13 cellular contexts compared by ENCODE assay signal in the genomic region with DNA sequence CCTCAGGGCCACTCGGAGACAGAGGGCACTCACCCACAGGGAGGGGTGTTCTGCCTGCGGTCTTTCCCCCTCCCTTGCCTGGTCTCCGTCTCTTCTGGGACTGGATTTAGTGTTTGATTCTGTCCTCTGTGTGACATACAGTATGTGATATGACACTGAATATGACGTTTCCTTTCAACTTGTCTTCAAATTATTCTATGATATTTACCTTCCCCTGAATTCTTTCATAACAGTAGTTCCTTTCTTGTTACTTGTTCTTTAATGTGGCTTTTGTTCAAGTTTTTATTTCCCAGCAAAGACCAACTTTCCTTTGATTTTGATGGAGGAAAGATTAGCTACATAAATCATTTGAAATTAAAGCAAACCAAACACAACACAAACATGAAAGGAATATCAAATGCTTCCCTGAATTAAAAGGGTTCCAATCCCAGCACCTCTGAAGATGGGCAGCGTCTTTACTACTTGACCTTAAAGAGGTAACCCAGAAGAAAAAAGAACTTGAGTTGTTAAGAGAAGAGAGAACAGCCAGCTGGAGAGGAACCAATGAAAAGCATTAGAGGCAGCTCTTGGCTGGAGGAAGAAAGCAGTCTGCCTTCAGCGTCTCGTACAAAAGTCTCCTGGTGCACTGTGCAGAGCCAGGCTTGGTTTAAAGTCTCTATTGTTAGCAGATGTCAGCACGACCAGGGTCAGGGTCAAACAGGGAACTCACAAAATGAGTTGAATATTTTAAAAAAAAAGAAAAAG. TPM values are rescaled to one million over a fixed set of nuclear protein-coding genes. Genes with fewer than 3 reads are reported as not detected.
A peak's percentile ranks its signal among the peaks of the same experiment; 100 is the strongest.
DNase-seq lines count a peak whose midpoint lies in the region; ATAC-seq, FAIRE-seq and TF ChIP-seq lines count a peak whose summit lies in the region.
"Had no signal": no experiment of that assay in that cellular context is flagged by ENCODE, and none has a peak within 500 bp of the region (broad histone marks: within the 10 kb centered on the region; RNA-seq: fewer than 3 reads in every experiment).

No MANE protein-coding gene starts in this region.

- H3K9me3 ChIP-seq in CD4-positive, alpha-beta memory T cell (ENCODE audit: control insufficient read depth in 1 of 2, low read length in 2 of 2): no peaks in the 10 kb centered on the region
- no peaks in the 10 kb centered on the region for H3K9me3 ChIP-seq in adipocyte (ENCODE audit: control insufficient read depth, low read length)
- H3K9me3 ChIP-seq in cardiac muscle cell (ENCODE audit: low read depth): no peaks in the 10 kb centered on the region
- H3K9me3 ChIP-seq in pancreas: no peaks in the 10 kb centered on the region
- H3K9me3 ChIP-seq in stomach: no peaks in the 10 kb centered on the region

- H3K27ac Mint-ChIP-seq in CD4-positive, alpha-beta memory T cell: peak overlapping the region in 4 of 7 donors; percentile 19 to 71 (median 64)
- H3K27ac Mint-ChIP-seq: natural killer cell had no signal

- CTCF ChIA-PET in CD4-positive, alpha-beta memory T cell (lab: Charles Lee; ENCODE audit: partially characterized antibody): interaction anchor here (0.6 to 1.2 kb wide), 3 partner anchors 29 to 832 kb away, joined by 3 read pairs; no protein-coding TSS in a partner anchor

- peak in 2 of 5 donors; percentile 10 to 12 for DNase-seq in CD4-positive, alpha-beta memory T cell
- DNase-seq in adipocyte (ENCODE audit: low read depth): peak; percentile 71
- peak; percentile 34 to 57 for DNase-seq in cardiac muscle cell (ENCODE audit: low read depth in 1 of 2, low spot score in 1 of 2)
- DNase-seq in pancreas: no peak
- no peak for DNase-seq in stimulated activated CD4-positive, alpha-beta T cell treated with anti-CD3 and anti-CD28 coated beads, Interleukin-4, amount 100 ng/mL, for 4 hours
- DNase-seq in SIG-M5 (lab: John Stamatoyannopoulos, UW): no peak
- no peak for DNase-seq in stomach
- DNase-seq in HPDE6-E6E7 (ENCODE audit: extremely low spot score): no peak
- DNase-seq: GOT3; natural killer cell; stimulated activated CD4-positive, alpha-beta T cell treated with anti-CD3 and anti-CD28 coated beads, Interleukin-2, amount 100 ng/mL, for 48 hours had no signal

- FAIRE-seq in pancreas (lab: Jason Lieb, UNC): no peak

- no peak overlapping the region for H3K4me3 ChIP-seq in CD4-positive, alpha-beta memory T cell (ENCODE audit: low read length in 2 of 2)
- no peak overlapping the region for H3K4me3 ChIP-seq in adipocyte (ENCODE audit: low read length)
- H3K4me3 ChIP-seq in cardiac muscle cell: no peak overlapping the region
- H3K4me3 ChIP-seq in pancreas: no peak overlapping the region
- no peak overlapping the region for H3K4me3 ChIP-seq in stomach
- H3K4me3 ChIP-seq: BLaER1 treated with 17β-estradiol and CSF1 and Interleukin-3, amounts not matched to agents 10 nM and 100 nM had no signal

- H3K4me3 Mint-ChIP-seq in CD4-positive, alpha-beta memory T cell: peak overlapping the region in 1 of 8 donors; percentile 63
- H3K4me3 Mint-ChIP-seq: natural killer cell had no signal

- ATAC-seq in pancreas: peak in 3 of 4 donors; percentile 35 to 52 (median 42)
- ATAC-seq: activated CD4-positive, CD25-positive, alpha-beta regulatory T cell treated with anti-CD3 and anti-CD28 coated beads, Interleukin-2, amount 50 U/mL, for 24 hours had no signal

- no peaks in the 10 kb centered on the region for H3K36me3 ChIP-seq in CD4-positive, alpha-beta memory T cell (ENCODE audit: insufficient read depth, low read length)
- no peaks in the 10 kb centered on the region for H3K36me3 ChIP-seq in adipocyte (ENCODE audit: control insufficient read depth, insufficient read depth, low read length, severe bottlenecking)
- no peaks in the 10 kb centered on the region for H3K36me3 ChIP-seq in cardiac muscle cell
- no peaks in the 10 kb centered on the region for H3K36me3 ChIP-seq in pancreas
- no peaks in the 10 kb centered on the region for H3K36me3 ChIP-seq in stomach
- H3K36me3 ChIP-seq: BLaER1 treated with 17β-estradiol and CSF1 and Interleukin-3, amounts not matched to agents 10 nM and 100 nM had no signal

- intact Hi-C loops in CD4-positive, alpha-beta memory T cell (cut with micrococcal nuclease): no loop called here
- intact Hi-C loops in pancreas (cut with DNase I): no loop called here
- intact Hi-C loops in stomach (cut with DNase I; ENCODE audit: low total_unique reads): no loop called here

- 32 to 35% methylated on average over 8 of the region's 8 CpGs for WGBS in pancreas, 2 donors
- WGBS in stomach, 5 donors: 23 to 35% (median 31%) methylated on average over 8 of the region's 8 CpGs

- no peak overlapping the region for H3K27ac ChIP-seq in CD4-positive, alpha-beta memory T cell (ENCODE audit: low read depth, low read length)
- H3K27ac ChIP-seq in cardiac muscle cell: peak overlapping the region; percentile 84
- no peak overlapping the region for H3K27ac ChIP-seq in pancreas
- peak overlapping the region in 2 of 5 donors; percentile 55 to 72 for H3K27ac ChIP-seq in stomach
- H3K27ac ChIP-seq: BLaER1 treated with 17β-estradiol and CSF1 and Interleukin-3, amounts not matched to agents 10 nM and 100 nM had no signal

- no peaks in the 10 kb centered on the region for H3K36me3 Mint-ChIP-seq in CD4-positive, alpha-beta memory T cell
- H3K36me3 Mint-ChIP-seq: natural killer cell had no signal

- H3K4me1 ChIP-seq in CD4-positive, alpha-beta memory T cell (ENCODE audit: insufficient read depth, low read length): no peaks in the 10 kb centered on the region
- H3K4me1 ChIP-seq in adipocyte (ENCODE audit: control insufficient read depth, insufficient read depth, low read length): peaks cover 16% of the 10 kb centered on the region
- H3K4me1 ChIP-seq in cardiac muscle cell (ENCODE audit: low read depth): peaks cover 10% of the 10 kb centered on the region
- H3K4me1 ChIP-seq in pancreas: peaks cover 0 to 5% (median 0%) of the 10 kb centered on the region in 3 donors
- H3K4me1 ChIP-seq in stomach: peaks cover 0 to 27% (median 14%) of the 10 kb centered on the region in 4 donors

- POLR2A ChIA-PET in CD4-positive, alpha-beta memory T cell (lab: Charles Lee; ENCODE audit: partially characterized antibody): interaction anchor here (0.9 kb wide), 1 partner anchor 13 kb away, joined by 3 read pairs; no protein-coding TSS in a partner anchor

- peaks cover 4 to 16% (median 9%) of the 10 kb centered on the region in 4 donors for H3K4me1 Mint-ChIP-seq in CD4-positive, alpha-beta memory T cell

- TF ChIP-seq CTCF in cardiac muscle cell (IDR thresholded peaks at IDR 0.05; ENCODE audit: low read depth, low read length): no peak
- no peak for TF ChIP-seq CTCF in pancreas (IDR thresholded peaks at IDR 0.05)
- no peak for TF ChIP-seq CTCF in stomach (IDR thresholded peaks at IDR 0.05)

- H3K27me3 ChIP-seq in CD4-positive, alpha-beta memory T cell (ENCODE audit: insufficient read depth, low read length): no peaks in the 10 kb centered on the region
- no peaks in the 10 kb centered on the region for H3K27me3 ChIP-seq in adipocyte (replicated peaks; ENCODE audit: control insufficient read depth, insufficient read depth, low read length)
- no peaks in the 10 kb centered on the region for H3K27me3 ChIP-seq in cardiac muscle cell
- no peaks in the 10 kb centered on the region for H3K27me3 ChIP-seq in pancreas
- no peaks in the 10 kb centered on the region for H3K27me3 ChIP-seq in stomach
- H3K27me3 ChIP-seq: BLaER1 treated with 17β-estradiol and CSF1 and Interleukin-3, amounts not matched to agents 10 nM and 100 nM had no signal

- TF ChIP-seq EP300 in stomach (IDR thresholded peaks at IDR 0.05): no peak

- H3K9ac ChIP-seq in adipocyte (ENCODE audit: low read length): no peak overlapping the region
- H3K9ac ChIP-seq: BLaER1 treated with 17β-estradiol and CSF1 and Interleukin-3, amounts not matched to agents 10 nM and 100 nM had no signal

- peaks cover 0 to 9% (median 0%) of the 10 kb centered on the region in 8 donors for H3K9me3 Mint-ChIP-seq in CD4-positive, alpha-beta memory T cell

- peaks cover 8 to 15% of the 10 kb centered on the region in 2 donors for H3K27me3 Mint-ChIP-seq in CD4-positive, alpha-beta memory T cell

- TF ChIP-seq POLR2A in stomach (IDR thresholded peaks at IDR 0.05): no peak

RNA-seq across cellular contexts. Expression of a gene that starts 18.3 kb away (rescaled TPM):
- 10 to 100 TPM; 40.8 to 45.1 TPM for total RNA-seq in CD4-positive, alpha-beta memory T cell
- 10 to 100 TPM; 83.0 to 83.2 TPM for polyA plus RNA-seq in CD4-positive, alpha-beta memory T cell
- 89.8 and 127 TPM in 2 replicates for total RNA-seq in cardiac muscle cell
- polyA plus RNA-seq in cardiac muscle cell: 157 and 204 TPM in 2 replicates
- 10 to 100 TPM; 28.6 to 48.1 (median 35.8) TPM for total RNA-seq in pancreas
- polyA plus RNA-seq in pancreas: 10 to 100 TPM; 32.9 to 65.9 TPM
- total RNA-seq in stomach: 100 to 1,000 TPM in 1 of 5 donors, 10 to 100 TPM in 4; 18.5 to 141 (median 66.5) TPM
- 100 to 1,000 TPM in 1 of 3 donors, 10 to 100 TPM in 2; 73.2 to 103 (median 95.1) TPM for polyA plus RNA-seq in stomach

Comparison
In these comparisons a context has a peak if more than half of its experiments do, and no peak if none do; other contexts are left out.
1. DNase-seq: peak in adipocyte (single experiment) and cardiac muscle cell (2 of 2); none in pancreas (0 of 6), stimulated activated CD4-positive, alpha-beta T cell treated with anti-CD3 and anti-CD28 coated beads, Interleukin-4, amount 100 ng/mL, for 4 hours (0 of 2), SIG-M5 (single experiment), stomach (single experiment) and HPDE6-E6E7 (single experiment).